ENCODE assay signal across 11 cellular contexts in the genomic region with DNA sequence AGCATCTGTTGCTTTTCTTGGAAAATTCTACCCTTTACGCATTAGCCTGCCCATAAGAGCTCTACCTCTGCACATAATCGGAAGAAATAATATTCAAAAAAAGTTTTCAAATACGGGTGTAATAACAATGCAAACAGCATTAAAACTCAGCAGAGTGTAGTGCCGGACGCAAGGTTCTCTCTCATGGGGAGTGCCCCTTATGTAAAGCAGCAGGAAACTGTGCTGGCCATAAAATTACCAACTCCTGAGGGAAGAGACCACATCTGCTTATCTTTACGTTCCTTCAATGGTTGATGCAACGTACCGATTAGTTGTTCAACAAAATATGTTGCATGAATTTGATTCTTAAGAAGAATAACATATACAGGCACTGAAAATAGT.
DNase-seq lines count a peak whose midpoint lies in the region; ATAC-seq, FAIRE-seq and TF ChIP-seq lines count a peak whose summit lies in the region.
"Had no signal": no experiment of that assay in that cellular context is flagged by ENCODE, and none has a peak within 500 bp of the region (broad histone marks: within the 10 kb centered on the region; RNA-seq: fewer than 3 reads in every experiment).

No MANE protein-coding gene starts in this region.

- no peak for FAIRE-seq in astrocyte (lab: Jason Lieb, UNC)

- H3K27me3 ChIP-seq in astrocyte (ENCODE audit: insufficient read depth, low read length) = peaks cover 50% of the 10 kb centered on the region

- H3K9ac ChIP-seq in astrocyte (ENCODE audit: low read length) = no peak overlapping the region

- ATAC-seq in GM19463 (IDR thresholded peaks at IDR 0.05; ENCODE audit: unreplicated experiment) (peak; percentile 80), HG03103 (IDR thresholded peaks at IDR 0.05; ENCODE audit: low read depth, unreplicated experiment) (peak; percentile 79)

- no peak overlapping the region for H3K27ac Mint-ChIP-seq in astrocyte (ENCODE audit: unreplicated experiment)

- no peaks in the 10 kb centered on the region for H3K79me2 ChIP-seq in astrocyte (ENCODE audit: insufficient read depth, low read length)

- POLR2A ChIA-PET in GM10248 (lab: Yijun Ruan, JAX) = no interaction called here

- H3K4me3 Mint-ChIP-seq in astrocyte (ENCODE audit: unreplicated experiment) = no peak overlapping the region
- H3K4me3 Mint-ChIP-seq: CD4-positive, CD25-positive, alpha-beta regulatory T cell had no signal

- peaks cover 9% of the 10 kb centered on the region for H3K27me3 Mint-ChIP-seq in astrocyte (ENCODE audit: low read depth, unreplicated experiment)

- H3K9me3 Mint-ChIP-seq in astrocyte (ENCODE audit: unreplicated experiment) = no peaks in the 10 kb centered on the region

- peaks cover 3% of the 10 kb centered on the region for H3K4me1 Mint-ChIP-seq in astrocyte (ENCODE audit: low read depth, unreplicated experiment)

- H2AFZ ChIP-seq in astrocyte (ENCODE audit: low read depth, low read length) = no peak overlapping the region

- peaks cover 5% of the 10 kb centered on the region for H3K4me1 ChIP-seq in astrocyte (ENCODE audit: insufficient read depth, low read length)

- peak; percentile 53 for DNase-seq in GM10248 (ENCODE audit: extremely low spot score)
- no peak for DNase-seq in astrocyte (ENCODE audit: low read depth)
- DNase-seq in SKM-1 treated with dmso at 0.1 percent for 144 hours (lab: John Stamatoyannopoulos, UW; ENCODE audit: unreplicated experiment) = no peak
- no peak for DNase-seq in NCI-H1930 (lab: John Stamatoyannopoulos, UW)
- no peak for DNase-seq in NCI-H1417 treated with DMSO at 0.1 percent for 48 hours (lab: John Stamatoyannopoulos, UW)
- no peak for DNase-seq in stimulated activated naive CD4-positive, alpha-beta T cell (lab: John Stamatoyannopoulos, UW)
- DNase-seq: activated naive CD4-positive, alpha-beta T cell treated with Interleukin-2 at 50 U/mL for 16 hours; IMR-90 had no signal

- H3K36me3 Mint-ChIP-seq in astrocyte (ENCODE audit: low read depth, unreplicated experiment) = no peaks in the 10 kb centered on the region
- H3K36me3 Mint-ChIP-seq: CD4-positive, CD25-positive, alpha-beta regulatory T cell had no signal

- peaks cover 3% of the 10 kb centered on the region for H3K9me3 ChIP-seq in astrocyte (ENCODE audit: insufficient read depth, low read depth, low read length)

- no peak overlapping the region for H3K27ac ChIP-seq in astrocyte (ENCODE audit: low read depth, low read length)

- H3K4me2 ChIP-seq in astrocyte (ENCODE audit: low read length) = peak overlapping the region; percentile 49

- H3K36me3 ChIP-seq in astrocyte (ENCODE audit: insufficient read depth, low read length) = no peaks in the 10 kb centered on the region

- H3K4me3 ChIP-seq in astrocyte (ENCODE audit: insufficient read depth, low read depth, low read length) = no peak overlapping the region

- no peaks in the 10 kb centered on the region for H4K20me1 ChIP-seq in astrocyte (ENCODE audit: insufficient read depth, low read length)

- TF ChIP-seq CTCF in GM10248 (IDR thresholded peaks at IDR 0.05; ENCODE audit: control extremely low read depth, extremely low read depth, low read depth, missing control alignments) (no peak), astrocyte (IDR thresholded peaks at IDR 0.05; ENCODE audit: insufficient read depth, low read depth, low read length) (no peak)

- CTCF ChIA-PET in GM10248 (lab: Yijun Ruan, JAX) = interaction anchor here (0.8 to 1.6 kb wide), 3 partner anchors 16 to 105 kb away, joined by 3 to 5 read pairs (median 4); no protein-coding TSS in a partner anchor
